ENCODE assay signal across 21 cellular contexts in the genomic region with DNA sequence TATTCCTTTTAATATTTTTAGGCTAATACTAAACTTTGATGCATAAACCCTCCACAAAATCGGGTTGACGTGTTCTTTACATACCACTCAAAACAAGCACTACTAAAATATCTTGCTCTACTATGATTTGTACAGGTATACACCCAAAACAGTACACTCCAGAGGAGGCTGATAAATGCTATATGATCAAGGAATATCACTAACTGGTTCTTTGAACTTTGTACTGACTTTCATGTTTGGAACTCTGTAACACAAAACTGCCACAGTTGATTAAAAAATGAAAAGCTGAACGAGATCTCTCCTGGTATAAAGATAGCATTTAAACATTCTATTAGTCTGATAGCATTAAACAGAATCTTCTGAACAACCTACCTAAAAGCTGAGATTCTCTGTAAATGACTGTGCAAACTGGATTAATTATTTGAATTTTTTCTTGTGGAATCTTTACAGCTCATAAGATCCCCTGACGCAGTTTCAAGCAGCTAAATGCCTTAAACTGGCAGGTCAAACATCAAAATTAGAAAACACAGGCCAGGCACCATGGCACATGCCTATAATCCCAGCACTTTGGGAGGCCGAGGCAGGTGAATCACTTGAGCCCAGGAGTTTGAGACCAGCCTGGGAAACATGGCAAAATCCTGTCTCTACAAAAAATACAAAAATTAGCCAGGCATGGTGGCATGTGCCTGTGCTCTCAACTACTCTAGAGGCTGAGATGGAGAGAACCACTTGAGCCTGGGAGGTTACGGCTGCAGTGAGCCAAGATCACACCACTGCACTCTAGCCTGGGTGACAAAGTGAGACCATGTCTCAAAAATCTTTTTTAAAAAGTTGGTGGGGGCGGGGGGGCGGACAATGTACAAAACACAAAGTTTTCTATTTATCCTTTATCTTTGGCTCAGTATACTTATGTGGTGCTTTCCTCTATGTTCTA.
A peak's percentile ranks its signal among the peaks of the same experiment; 100 is the strongest.
DNase-seq lines count a peak whose midpoint lies in the region; ATAC-seq, FAIRE-seq and TF ChIP-seq lines count a peak whose summit lies in the region.
"Had no signal": no experiment of that assay in that cellular context is flagged by ENCODE, and none has a peak within 500 bp of the region (broad histone marks: within the 10 kb centered on the region; RNA-seq: fewer than 3 reads in every experiment).

No MANE protein-coding gene starts in this region.

- no peak for FAIRE-seq in small intestine (lab: Jason Lieb, UNC)
- FAIRE-seq: G401.6, RCC 7860 had no signal

- H3K36me3 ChIP-seq in right atrium auricular region (no peaks in the 10 kb centered on the region), heart right ventricle (peaks cover 0 to 9% (median 0%) of the 10 kb centered on the region in 9 donors), lower lobe of right lung (no peaks in the 10 kb centered on the region), small intestine (ENCODE audit: control insufficient read depth in 2 of 2, insufficient read depth in 2 of 2, low read length in 2 of 2) (no peaks in the 10 kb centered on the region), BE2C (no peaks in the 10 kb centered on the region)

- 76 to 86% methylated on average over 8 of the region's 8 CpGs for WGBS in heart right ventricle, 2 donors
- 46 to 73% (median 56%) methylated on average over 8 of the region's 8 CpGs for WGBS in small intestine, 3 donors

- H3K4me3 ChIP-seq in right atrium auricular region (no peak overlapping the region), heart right ventricle (no peak overlapping the region), lower lobe of right lung (no peak overlapping the region), small intestine (ENCODE audit: low read depth in 1 of 2, low read length in 2 of 2) (no peak overlapping the region), BE2C (ENCODE audit: low read depth, low read length) (no peak overlapping the region)

- H3K27ac ChIP-seq in right atrium auricular region (no peak overlapping the region), heart right ventricle (peak overlapping the region in 1 of 10 donors; percentile 17), lower lobe of right lung (no peak overlapping the region), small intestine (ENCODE audit: low read depth in 1 of 2, low read length in 1 of 2) (no peak overlapping the region)

- no peak for DNase-seq in Right ventricle myocardium inferior (ENCODE audit: missing footprints)
- DNase-seq in right atrium auricular region (ENCODE audit: low spot score), result no peak
- DNase-seq in heart right ventricle, result no peak
- no peak for DNase-seq in lower lobe of right lung
- DNase-seq in small intestine, result peak; percentile 52
- no peak for DNase-seq in stimulated activated naive CD4-positive, alpha-beta T cell (lab: John Stamatoyannopoulos, UW)
- no peak for DNase-seq in BE2C
- no peak for DNase-seq in posterior cingulate gyrus
- DNase-seq: 8988T; Caco-2; CD4-positive, CD25-positive, alpha-beta regulatory T cell; H9; IMR-90; NCI-H1092 treated with DMSO at 0.1 percent for 48 hours; NCI-H146; NCI-H2029 treated with DMSO at 0.1 percent for 48 hours; NCI-H446 treated with DMSO at 0.1 percent for 48 hours; NCI-H69; SHP77 had no signal

- H3K9me3 ChIP-seq in right atrium auricular region (no peaks in the 10 kb centered on the region), heart right ventricle (no peaks in the 10 kb centered on the region), lower lobe of right lung (no peaks in the 10 kb centered on the region), small intestine (ENCODE audit: control insufficient read depth, low read depth) (no peaks in the 10 kb centered on the region), BE2C (no peaks in the 10 kb centered on the region)
- H3K9me3 ChIP-seq: Caco-2 had no signal

- H3K27me3 ChIP-seq in right atrium auricular region (no peaks in the 10 kb centered on the region), heart right ventricle (no peaks in the 10 kb centered on the region), lower lobe of right lung (ENCODE audit: low read depth) (no peaks in the 10 kb centered on the region), small intestine (ENCODE audit: control insufficient read depth in 2 of 2, insufficient read depth in 2 of 2, low read length in 2 of 2) (no peaks in the 10 kb centered on the region), BE2C (no peaks in the 10 kb centered on the region)

- ATAC-seq in Right ventricle myocardium inferior, result peak; percentile 64
- ATAC-seq in heart right ventricle, result peak in 5 of 8 donors; percentile 51 to 75 (median 61)
- ATAC-seq in lower lobe of right lung, result peak; percentile 55 to 56

- TF ChIP-seq CTCF in right atrium auricular region (IDR thresholded peaks at IDR 0.05), result no peak
- TF ChIP-seq CTCF in heart right ventricle (IDR thresholded peaks at IDR 0.05), result no peak
- TF ChIP-seq CTCF in lower lobe of right lung (IDR thresholded peaks at IDR 0.05), result no peak
- TF ChIP-seq CTCF in BE2C (IDR thresholded peaks at IDR 0.05; ENCODE audit: low read depth, low read length), result no peak

- intact Hi-C loops in Right ventricle myocardium inferior (cut with DNase I) (no loop called here), heart right ventricle (cut with DNase I) (loop anchor here in 2 of 10 donors (2.0 to 5.0 kb wide), 2 partner anchors 50 to 187 kb away; no protein-coding TSS in a partner anchor), lower lobe of right lung (cut with DNase I) (no loop called here), posterior cingulate gyrus (cut with DNase I) (no loop called here)

- H3K4me1 ChIP-seq in right atrium auricular region (peaks cover 0 to 23% of the 10 kb centered on the region in 2 donors), heart right ventricle (peaks cover 0 to 48% (median 27%) of the 10 kb centered on the region in 9 donors), lower lobe of right lung (peaks cover 7% of the 10 kb centered on the region), small intestine (ENCODE audit: control insufficient read depth in 2 of 2, insufficient read depth in 1 of 2, low read depth in 1 of 2, low read length in 1 of 2) (no peaks in the 10 kb centered on the region), BE2C (no peaks in the 10 kb centered on the region)
